In the genomic region with DNA sequence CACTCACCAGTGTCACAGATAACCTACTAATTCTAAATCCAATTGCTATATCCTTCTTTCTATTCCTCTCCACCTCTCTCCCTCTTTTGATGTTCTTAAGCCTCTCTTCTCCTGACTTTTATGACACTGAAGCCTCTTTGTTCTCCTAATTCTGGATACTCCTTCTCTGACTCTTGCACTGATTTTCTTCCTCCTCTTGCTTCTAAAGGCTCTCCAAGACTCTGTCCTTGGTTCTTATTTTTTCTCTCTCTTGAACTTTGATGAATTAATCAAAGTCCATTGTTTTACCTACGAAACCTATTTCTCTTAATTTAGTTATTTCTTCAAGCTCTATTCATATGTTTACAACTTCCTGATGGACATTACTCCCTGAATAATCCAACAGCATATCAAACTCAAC, we compare ENCODE assay signal across 9 cellular contexts.
"Had no signal": no experiment of that assay in that cellular context is flagged by ENCODE, and none has a peak within 500 bp of the region (broad histone marks: within the 10 kb centered on the region; RNA-seq: fewer than 3 reads in every experiment).

No MANE protein-coding gene starts in this region.

- H3K27ac Mint-ChIP-seq: IgD-negative memory B cell had no signal

- H3K9ac ChIP-seq: KMS-11 had no signal

- H3K4me3 ChIP-seq: K562 had no signal

- DNase-seq: IMR-90, KBM-7, KG1 had no signal

- FAIRE-seq: HepG2, HTR-8/SVneo, K562 had no signal

- H3K27ac ChIP-seq: HL-60, KMS-11 had no signal

- H3K4me2 ChIP-seq: KMS-11 had no signal

- H3K4me1 Mint-ChIP-seq: IgD-negative memory B cell had no signal
